In genomic region chr1:34818862-34819261, GRCh38 we compare ENCODE assay signal across 9 cellular contexts. TPM values are rescaled to one million over a fixed set of nuclear protein-coding genes. Genes with fewer than 3 reads are reported as not detected.
"Had no signal": no experiment of that assay in that cellular context is flagged by ENCODE, and none has a peak within 500 bp of the region (broad histone marks: within the 10 kb centered on the region; RNA-seq: fewer than 3 reads in every experiment).

No MANE protein-coding gene starts in this region.

RNA-seq across cellular contexts. Expression of gene GJB3, which starts 37.8 kb away (rescaled TPM):
- total RNA-seq: subcutaneous adipose tissue, temporal lobe had no signal

RNA-seq across cellular contexts. Expression of gene GJB4, which starts 59.3 kb away (rescaled TPM):
- total RNA-seq: subcutaneous adipose tissue, temporal lobe, testis, thoracic aorta, thyroid gland, tibial nerve, upper lobe of left lung, upper lobe of right lung, uterus had no signal
